ENCODE assay signal across 18 cellular contexts in genomic region chr3:116046350-116046749, GRCh38.
"Had no signal": no experiment of that assay in that cellular context is flagged by ENCODE, and none has a peak within 500 bp of the region (broad histone marks: within the 10 kb centered on the region; RNA-seq: fewer than 3 reads in every experiment).

No MANE protein-coding gene starts in this region.

- H3K4me1 ChIP-seq: psoas muscle, right lobe of liver, suprapubic skin had no signal

- H3K9me3 Mint-ChIP-seq: activated CD8-positive, alpha-beta T cell treated with anti-CD3 and anti-CD28 coated beads for 36 hours; activated naive CD4-positive, alpha-beta T cell treated with anti-CD3 and anti-CD28 coated beads, Interleukin-2, amount 50 U/mL, for 72 hours; activated T-cell treated with anti-CD3 and anti-CD28 coated beads, Interleukin-2, amount 50 U/mL, for 4 hours; stimulated activated naive CD8-positive, alpha-beta T cell treated with anti-CD3 and anti-CD28 coated beads, Interleukin-15, Interleukin-2, amounts not matched to agents 100 ng/mL and 50 ng/mL, for 24 hours had no signal

- DNase-seq: activated CD4-positive, alpha-beta T cell treated with anti-CD3 and anti-CD28 coated beads for 48 hours; activated CD8-positive, alpha-beta T cell treated with anti-CD3 and anti-CD28 coated beads for 36 hours; activated effector memory CD4-positive, alpha-beta T cell treated with anti-CD3 and anti-CD28 coated beads, Interleukin-2, amount 50 U/mL, for 16 hours; activated T-cell treated with anti-CD3 and anti-CD28 coated beads, Interleukin-2, amount 50 U/mL, for 4 hours; effector CD8-positive, alpha-beta T cell; foreskin fibroblast; kidney glomerular epithelial cell; left ventricle myocardium superior; mesendoderm; psoas muscle; right lobe of liver; T-helper 2 cell; trophoblast cell had no signal

- H3K36me3 Mint-ChIP-seq: activated naive CD4-positive, alpha-beta T cell treated with anti-CD3 and anti-CD28 coated beads, Interleukin-2, amount 50 U/mL, for 72 hours; natural killer cell treated with Interleukin-12 subunit alpha and Interleukin-12 subunit beta and Interleukin-15 and Interleukin-18, amount 100 ng/mL, for 72 hours had no signal

- H3K36me3 ChIP-seq: right lobe of liver, suprapubic skin had no signal

- H3K27me3 Mint-ChIP-seq: activated CD8-positive, alpha-beta T cell treated with anti-CD3 and anti-CD28 coated beads for 36 hours; natural killer cell treated with Interleukin-12 subunit alpha and Interleukin-12 subunit beta and Interleukin-15 and Interleukin-18, amount 100 ng/mL, for 72 hours; stimulated activated naive CD8-positive, alpha-beta T cell treated with anti-CD3 and anti-CD28 coated beads, Interleukin-15, Interleukin-2, amounts not matched to agents 100 ng/mL and 50 ng/mL, for 24 hours had no signal

- H3K4me3 ChIP-seq: psoas muscle, right lobe of liver, smooth muscle cell, suprapubic skin had no signal

- H3K27me3 ChIP-seq: right lobe of liver, suprapubic skin had no signal

- H3K27ac Mint-ChIP-seq: activated CD8-positive, alpha-beta T cell treated with anti-CD3 and anti-CD28 coated beads for 36 hours; activated naive CD4-positive, alpha-beta T cell treated with anti-CD3 and anti-CD28 coated beads, Interleukin-2, amount 50 U/mL, for 72 hours; natural killer cell treated with Interleukin-12 subunit alpha and Interleukin-12 subunit beta and Interleukin-15 and Interleukin-18, amount 100 ng/mL, for 72 hours; stimulated activated naive CD8-positive, alpha-beta T cell treated with anti-CD3 and anti-CD28 coated beads, Interleukin-15, Interleukin-2, amounts not matched to agents 100 ng/mL and 50 ng/mL, for 24 hours had no signal

- H3K4me3 Mint-ChIP-seq: activated CD8-positive, alpha-beta T cell treated with anti-CD3 and anti-CD28 coated beads for 36 hours; activated T-cell treated with anti-CD3 and anti-CD28 coated beads, Interleukin-2, amount 50 U/mL, for 4 hours; natural killer cell treated with Interleukin-12 subunit alpha and Interleukin-12 subunit beta and Interleukin-15 and Interleukin-18, amount 100 ng/mL, for 72 hours; stimulated activated naive CD8-positive, alpha-beta T cell treated with anti-CD3 and anti-CD28 coated beads, Interleukin-15, Interleukin-2, amounts not matched to agents 100 ng/mL and 50 ng/mL, for 24 hours had no signal

- H3K9me3 ChIP-seq: psoas muscle, right lobe of liver, suprapubic skin had no signal

- H3K27ac ChIP-seq: psoas muscle, right lobe of liver, suprapubic skin had no signal

- H3K4me2 ChIP-seq: smooth muscle cell had no signal

- ATAC-seq: activated CD8-positive, alpha-beta T cell treated with anti-CD3 and anti-CD28 coated beads for 36 hours; activated naive CD4-positive, alpha-beta T cell treated with anti-CD3 and anti-CD28 coated beads, Interleukin-2, amount 50 U/mL, for 72 hours; activated T-cell treated with anti-CD3 and anti-CD28 coated beads, Interleukin-2, amount 50 U/mL, for 4 hours; left ventricle myocardium superior; natural killer cell treated with Interleukin-12 subunit alpha and Interleukin-12 subunit beta and Interleukin-15 and Interleukin-18, amount 100 ng/mL, for 72 hours; psoas muscle; right lobe of liver had no signal
